ENCODE assay signal across 1 cellular context in the genomic region with DNA sequence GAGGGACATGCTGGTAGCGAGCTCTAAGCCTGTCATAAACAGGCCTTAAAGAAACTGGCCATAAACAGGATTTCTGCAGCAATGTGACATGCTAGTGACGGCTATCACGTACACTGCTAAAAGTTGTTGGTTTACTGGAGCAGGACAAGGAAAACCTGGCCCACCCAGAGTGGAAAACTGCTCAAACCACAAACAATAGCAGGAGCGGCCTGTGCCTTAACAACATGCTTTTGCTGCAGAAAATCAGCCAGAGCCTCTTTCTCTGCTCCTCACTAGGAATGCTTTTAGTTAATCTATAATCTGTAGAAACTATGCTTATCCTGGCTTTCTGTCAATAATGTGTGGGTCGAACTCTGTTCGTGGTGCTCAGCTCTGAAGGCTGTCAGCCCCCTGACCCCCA.
TF ChIP-seq lines count a peak whose summit lies in the region.

No MANE protein-coding gene starts in this region.

TF ChIP-seq in HepG2, 621 proteins besides CTCF, POLR2A, EP300 and RAD21 (continued from another document):
- TF ChIP-seq, protein P1, sequence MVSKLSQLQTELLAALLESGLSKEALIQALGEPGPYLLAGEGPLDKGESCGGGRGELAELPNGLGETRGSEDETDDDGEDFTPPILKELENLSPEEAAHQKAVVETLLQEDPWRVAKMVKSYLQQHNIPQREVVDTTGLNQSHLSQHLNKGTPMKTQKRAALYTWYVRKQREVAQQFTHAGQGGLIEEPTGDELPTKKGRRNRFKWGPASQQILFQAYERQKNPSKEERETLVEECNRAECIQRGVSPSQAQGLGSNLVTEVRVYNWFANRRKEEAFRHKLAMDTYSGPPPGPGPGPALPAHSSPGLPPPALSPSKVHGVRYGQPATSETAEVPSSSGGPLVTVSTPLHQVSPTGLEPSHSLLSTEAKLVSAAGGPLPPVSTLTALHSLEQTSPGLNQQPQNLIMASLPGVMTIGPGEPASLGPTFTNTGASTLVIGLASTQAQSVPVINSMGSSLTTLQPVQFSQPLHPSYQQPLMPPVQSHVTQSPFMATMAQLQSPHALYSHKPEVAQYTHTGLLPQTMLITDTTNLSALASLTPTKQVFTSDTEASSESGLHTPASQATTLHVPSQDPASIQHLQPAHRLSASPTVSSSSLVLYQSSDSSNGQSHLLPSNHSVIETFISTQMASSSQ (IDR thresholded peaks at IDR 0.05; ENCODE audit: low read depth), result 0 out of 2 replicates have a peak, but pooled peaks have one; percentile 51
- TF ChIP-seq, protein P1 (CRISPR knock-in tag; IDR thresholded peaks at IDR 0.05; ENCODE audit: borderline replicate concordance), result no peak
